Comparison of ENCODE assay signal across 8 cellular contexts in the genomic region with DNA sequence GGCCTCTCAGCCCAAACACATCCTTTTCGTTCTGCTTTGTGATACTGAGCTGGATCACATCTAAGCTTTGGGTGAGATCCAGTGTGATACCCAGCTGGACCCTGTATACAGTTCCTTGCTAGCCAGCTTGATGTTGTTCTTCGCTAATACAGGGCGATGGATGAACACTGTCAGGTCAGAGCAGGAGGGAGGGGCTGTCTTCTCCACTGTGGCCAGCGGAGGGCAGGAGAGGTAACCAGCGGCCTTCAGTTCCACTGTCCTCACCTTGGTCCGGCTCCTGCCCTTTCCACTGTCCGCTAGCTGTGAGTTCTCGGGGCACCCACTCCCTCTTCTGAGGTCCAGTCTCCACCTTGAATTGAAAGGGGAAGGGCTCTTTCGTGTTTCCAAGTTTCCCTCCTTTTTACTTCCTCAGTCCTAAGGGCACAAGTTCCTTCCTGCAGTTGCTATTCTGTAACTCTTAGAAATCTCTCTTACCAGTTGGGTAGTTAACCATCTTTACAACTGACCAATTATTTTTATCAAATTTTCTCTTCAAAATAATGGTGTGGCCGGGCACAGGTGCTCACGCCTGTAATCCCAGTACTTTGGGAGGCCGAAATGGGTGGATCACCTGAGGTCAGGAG. TPM values are rescaled to one million over a fixed set of nuclear protein-coding genes. Genes with fewer than 3 reads are reported as not detected.
DNase-seq lines count a peak whose midpoint lies in the region; ATAC-seq and TF ChIP-seq lines count a peak whose summit lies in the region.

No MANE protein-coding gene starts in this region.

- H4K20me1 ChIP-seq in OCI-LY7 (ENCODE audit: insufficient read depth, low read length), result 0 out of 2 replicates have a peak, but pooled peaks cover 9% of the 10 kb centered on the region

- peak in 1 of 2 donors; percentile 57 for TF ChIP-seq CTCF in right atrium auricular region (IDR thresholded peaks at IDR 0.05)
- peak; percentile 82 for TF ChIP-seq CTCF in OCI-LY7 (conservative IDR thresholded peaks at IDR 0.05; ENCODE audit: low read length)
- TF ChIP-seq CTCF in upper lobe of right lung (IDR thresholded peaks at IDR 0.05), result peak; percentile 51

- no peak overlapping the region for H3K4me2 ChIP-seq in OCI-LY7 (ENCODE audit: low read length)

- H3K27ac ChIP-seq in right atrium auricular region (no peak overlapping the region), OCI-LY7 (ENCODE audit: low read depth, low read length, poor library complexity, severe bottlenecking) (no peak overlapping the region), upper lobe of right lung (no peak overlapping the region)

- H3K27me3 ChIP-seq in right atrium auricular region, result no peaks in the 10 kb centered on the region
- no peaks in the 10 kb centered on the region for H3K27me3 ChIP-seq in upper lobe of right lung

- H3K4me3 ChIP-seq in right atrium auricular region (no peak overlapping the region), OCI-LY7 (ENCODE audit: low read depth, low read length, poor library complexity, severe bottlenecking) (no peak overlapping the region), upper lobe of right lung (no peak overlapping the region)

- peaks cover 39% of the 10 kb centered on the region for H3K79me2 ChIP-seq in OCI-LY7 (ENCODE audit: insufficient read depth, low read depth, low read length)

- POLR2A ChIA-PET in OCI-LY7 (lab: Charles Lee), result no interaction called here

- BruUV-seq in OCI-LY7 (replicated peaks; lab: Mats Ljungman, UMichigan), result no TSS peak

- H3K36me3 ChIP-seq in right atrium auricular region, result peaks cover 5% of the 10 kb centered on the region
- H3K36me3 ChIP-seq in OCI-LY7 (ENCODE audit: insufficient read depth, low read length), result peaks cover 53% of the 10 kb centered on the region
- H3K36me3 ChIP-seq in upper lobe of right lung, result peaks cover 12% of the 10 kb centered on the region

- intact Hi-C loops in Right ventricle myocardium inferior (cut with DNase I), result no loop called here
- intact Hi-C loops in OCI-LY7 (cut with micrococcal nuclease; ENCODE audit: unreplicated experiment), result no loop called here
- intact Hi-C loops in upper lobe of right lung (cut with DNase I), result no loop called here

- no peak overlapping the region for H2AFZ ChIP-seq in OCI-LY7 (ENCODE audit: low read length)

- ATAC-seq in Right ventricle myocardium inferior, result no peak
- peak; percentile 33 for ATAC-seq in upper lobe of right lung
- ATAC-seq in HG02571 (IDR thresholded peaks at IDR 0.05; ENCODE audit: unreplicated experiment), result no peak
- no peak for ATAC-seq in GM21526 (IDR thresholded peaks at IDR 0.05; ENCODE audit: low FRiP score, unreplicated experiment)

- CTCF ChIA-PET in OCI-LY7 (lab: Charles Lee; ENCODE audit: unreplicated experiment), result no interaction called here

- H3K4me1 ChIP-seq in right atrium auricular region (peaks cover 0 to 42% of the 10 kb centered on the region in 2 donors), OCI-LY7 (ENCODE audit: insufficient read depth, low read length, poor library complexity, severe bottlenecking) (peaks cover 22% of the 10 kb centered on the region), upper lobe of right lung (peaks cover 41% of the 10 kb centered on the region)

- DNase-seq in Right ventricle myocardium inferior (ENCODE audit: missing footprints), result peak; percentile 48
- no peak for DNase-seq in right atrium auricular region (ENCODE audit: low spot score)
- peak; percentile 57 for DNase-seq in OCI-LY7 (ENCODE audit: low spot score)
- peak; percentile 16 for DNase-seq in activated T-helper 9 cell treated with anti-CD3 and anti-CD28 coated beads, Interleukin-2, amount 50 U/mL, for 16 hours (ENCODE audit: low read depth)
- DNase-seq in islet precursor cell, result peak; percentile 86
- peak; percentile 68 for DNase-seq in upper lobe of right lung

- no peaks in the 10 kb centered on the region for H3K9me2 ChIP-seq in OCI-LY7 (ENCODE audit: insufficient read depth, low read length)

- no peaks in the 10 kb centered on the region for H3K9me3 ChIP-seq in right atrium auricular region
- H3K9me3 ChIP-seq in OCI-LY7 (ENCODE audit: low read length), result no peaks in the 10 kb centered on the region
- H3K9me3 ChIP-seq in upper lobe of right lung, result no peaks in the 10 kb centered on the region

RNA-seq across cellular contexts. Expression of a gene that starts 3.0 kb away (rescaled TPM):
- total RNA-seq in Right ventricle myocardium inferior, result 6.2 TPM
- 1 to 10 TPM; 7.3 to 7.9 TPM for total RNA-seq in right atrium auricular region
- total RNA-seq in OCI-LY7 (2014; rRNA removed; shearing (Covaris generic)), result 3.4 and 4.8 TPM in 2 replicates
- total RNA-seq in OCI-LY7 (2022), result 8.5 and 9.1 TPM in 2 replicates
- 9.1 TPM for total RNA-seq in upper lobe of right lung

RNA-seq across cellular contexts. Expression of a gene that starts 19.5 kb away (rescaled TPM):
- 7.4 TPM for total RNA-seq in Right ventricle myocardium inferior
- 10 to 100 TPM; 10.5 to 12.4 TPM for total RNA-seq in right atrium auricular region
- total RNA-seq in OCI-LY7 (2014; rRNA removed; shearing (Covaris generic)), result 0.67 and 1.2 TPM in 2 replicates
- total RNA-seq in OCI-LY7 (2022), result 0.30 TPM in 1 of 2 replicates, not detected in the other
- total RNA-seq in upper lobe of right lung, result 11.7 TPM

RNA-seq across cellular contexts. Expression of a gene that starts 32.8 kb away (rescaled TPM):
- total RNA-seq in Right ventricle myocardium inferior (not detected), right atrium auricular region (not detected), OCI-LY7 (2022) (0.49 and 0.72 TPM in 2 replicates), upper lobe of right lung (not detected)
- 0.09 TPM in 1 of 2 replicates, not detected in the other for total RNA-seq in OCI-LY7 (2014; rRNA removed; shearing (Covaris generic))

RNA-seq across cellular contexts. Expression of a gene that starts 56.1 kb away (rescaled TPM):
- not detected for total RNA-seq in Right ventricle myocardium inferior
- not detected for total RNA-seq in right atrium auricular region
- total RNA-seq in OCI-LY7 (2014; rRNA removed; shearing (Covaris generic)), result not detected in 2 replicates
- not detected in 2 replicates for total RNA-seq in OCI-LY7 (2022)
- total RNA-seq in upper lobe of right lung, result not detected
